8 cellular contexts compared by ENCODE assay signal in the genomic region with DNA sequence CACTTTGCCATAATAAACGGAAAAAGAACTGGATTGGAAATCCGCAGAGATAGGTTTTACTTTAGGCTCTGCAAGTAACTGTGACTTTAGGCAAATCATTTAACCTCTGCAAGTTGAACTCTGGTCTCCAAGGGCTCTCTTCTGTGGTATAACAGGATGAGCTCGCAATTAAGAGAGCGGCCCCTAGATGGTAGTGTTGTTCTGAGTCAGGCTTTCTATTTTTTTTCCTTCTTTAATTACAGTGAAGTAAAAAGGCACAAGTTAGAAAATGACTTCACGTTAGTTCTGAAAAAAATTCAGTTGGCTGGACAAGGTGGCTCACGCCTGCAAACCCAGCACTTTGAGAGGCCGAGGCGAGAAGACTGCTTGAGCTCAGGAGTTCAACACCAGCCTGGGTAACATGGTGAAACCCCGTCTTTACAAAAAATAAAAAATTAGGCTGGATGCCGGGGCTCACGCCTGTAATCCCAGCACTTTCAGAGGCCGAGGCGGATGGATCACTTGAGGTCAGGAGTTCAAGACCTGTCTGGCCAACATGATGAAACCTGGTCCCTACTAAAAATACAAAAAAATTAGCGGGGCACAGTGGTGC. TPM values are rescaled to one million over a fixed set of nuclear protein-coding genes. Genes with fewer than 3 reads are reported as not detected.
DNase-seq lines count a peak whose midpoint lies in the region; TF ChIP-seq lines count a peak whose summit lies in the region.

No MANE protein-coding gene starts in this region.

- peak; percentile 75 for TF ChIP-seq CTCF in GM12872 (IDR thresholded peaks at IDR 0.05; ENCODE audit: insufficient read depth, low read depth, low read length)
- peak; percentile 68 for TF ChIP-seq CTCF in HFF-Myc (IDR thresholded peaks at IDR 0.05; ENCODE audit: low read depth, low read length, missing control alignments)
- peak; percentile 77 for TF ChIP-seq CTCF in brain microvascular endothelial cell (IDR thresholded peaks at IDR 0.05; ENCODE audit: low read depth, low read length, missing control alignments)

- H3K4me3 ChIP-seq in HFF-Myc (replicated peaks; ENCODE audit: low read depth, low read length) (no peak overlapping the region), MG63 (no peak overlapping the region), brain microvascular endothelial cell (ENCODE audit: low read depth, low read length) (no peak overlapping the region)

- DNase-seq in A172 (ENCODE audit: low spot score) (peak; percentile 65), HFF-Myc (ENCODE audit: extremely low read depth, low read depth) (peak; percentile 45), MG63 (peak; percentile 17), SK-MEL-5 (ENCODE audit: low read depth, low spot score) (peak; percentile 72), brain microvascular endothelial cell (peak; percentile 71), iPS-NIHi11 (ENCODE audit: low spot score) (peak; percentile 73)
- peak; percentile 35 for DNase-seq in stimulated activated CD4-positive, alpha-beta T cell treated with anti-CD3 and anti-CD28 coated beads, Interleukin-12 subunit alpha, Interleukin-12 subunit beta, amount 100 ng/mL, for 4 hours

- no peaks in the 10 kb centered on the region for H3K9me3 ChIP-seq in MG63

- H3K36me3 ChIP-seq in MG63 (no peaks in the 10 kb centered on the region), brain microvascular endothelial cell (replicated peaks) (peaks cover 5% of the 10 kb centered on the region)

- in situ Hi-C loops in SK-MEL-5 (cut with HindIII; ENCODE audit: low pct_unique_long_range_greater_than_20kb, low sequenced_read_pairs): no loop called here
- in situ Hi-C loops in brain microvascular endothelial cell (cut with HindIII; ENCODE audit: low pct_ligation_motif_present, low sequenced_read_pairs): no loop called here

- H3K27me3 ChIP-seq in MG63 (no peaks in the 10 kb centered on the region), brain microvascular endothelial cell (replicated peaks) (no peaks in the 10 kb centered on the region)

- H3K27ac ChIP-seq in brain microvascular endothelial cell: no peak overlapping the region

RNA-seq across cellular contexts. Expression of a gene that starts 18.0 kb away (rescaled TPM):
- 3,326 and 3,376 TPM in 2 replicates for total RNA-seq in A172 (2014; rRNA removed; shearing (Covaris generic))
- total RNA-seq in MG63 (2014; rRNA removed; shearing (Covaris generic); ENCODE audit: low replicate concordance): 3,245 and 4,692 TPM in 2 replicates
- total RNA-seq in SK-MEL-5 (2014; rRNA removed; shearing (Covaris generic)): 3,064 and 3,163 TPM in 2 replicates
- 1,689 and 1,886 TPM in 2 replicates for polyA plus RNA-seq in SK-MEL-5 (2015; cell fraction: cytosol; rRNA removed)
- polyA plus RNA-seq in SK-MEL-5 (2015; cell fraction: nucleus; rRNA removed): 632 and 848 TPM in 2 replicates

Comparison
In these comparisons a context has a peak if more than half of its experiments do, and no peak if none do; other contexts are left out.
1. DNase-seq: peak in every context shown above with its lines; median percentile 73 in iPS-NIHi11; 72 in SK-MEL-5; 71 in brain microvascular endothelial cell; 65 in A172; 45 in HFF-Myc; 35 in stimulated activated CD4-positive, alpha-beta T cell treated with anti-CD3 and anti-CD28 coated beads, Interleukin-12 subunit alpha, Interleukin-12 subunit beta, amount 100 ng/mL, for 4 hours; 17 in MG63.